26 cellular contexts compared by ENCODE assay signal in the genomic region with DNA sequence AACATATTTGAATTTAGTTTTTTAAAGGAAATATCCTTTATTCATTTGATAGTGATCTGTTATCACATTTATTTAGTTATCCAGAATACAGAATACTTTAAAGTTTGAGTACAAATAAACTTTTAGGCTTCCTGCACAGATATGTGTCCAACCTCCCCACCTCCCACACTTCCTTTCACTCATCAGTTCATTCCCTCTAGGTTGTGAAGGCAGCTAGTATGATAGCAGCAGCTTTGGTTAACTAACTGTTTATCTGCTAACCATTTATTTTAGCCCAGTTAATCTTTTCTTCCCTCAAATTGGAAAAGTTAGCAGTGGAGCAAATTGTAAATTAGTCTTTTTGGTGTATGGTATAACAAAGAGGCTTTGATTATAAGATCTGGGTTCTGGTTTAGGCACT.
"Had no signal": no experiment of that assay in that cellular context is flagged by ENCODE, and none has a peak within 500 bp of the region (broad histone marks: within the 10 kb centered on the region; RNA-seq: fewer than 3 reads in every experiment).

No MANE protein-coding gene starts in this region.

- H3K27me3 Mint-ChIP-seq: naive thymus-derived CD8-positive, alpha-beta T cell; stimulated activated naive CD8-positive, alpha-beta T cell treated with anti-CD3 and anti-CD28 coated beads, Interleukin-15, amount 100 ng/mL, for 72 hours; type B pancreatic cell had no signal

- H3K4me1 Mint-ChIP-seq: nephron progenitor cell had no signal

- H3K9me3 ChIP-seq: gastrocnemius medialis, prostate gland, right atrium auricular region, thyroid gland had no signal

- H2AFZ ChIP-seq: hepatocyte had no signal

- H3K4me3 Mint-ChIP-seq: endodermal cell; nephron progenitor cell; stimulated activated naive CD8-positive, alpha-beta T cell treated with anti-CD3 and anti-CD28 coated beads, Interleukin-15, amount 100 ng/mL, for 72 hours; type B pancreatic cell had no signal

- H3K4me2 ChIP-seq: hepatocyte, smooth muscle cell had no signal

- DNase-seq: dorsolateral prefrontal cortex; effector CD8-positive, alpha-beta T cell; endodermal cell; foreskin fibroblast; gastrocnemius medialis; kidney; mesendoderm; naive thymus-derived CD8-positive, alpha-beta T cell; nephron progenitor cell; nucleus accumbens; stimulated activated CD4-positive, alpha-beta T cell treated with anti-CD3 and anti-CD28 coated beads, Interleukin-12 subunit alpha, Interleukin-12 subunit beta, amount 100 ng/mL, for 4 hours; stimulated activated CD4-positive, alpha-beta T cell treated with anti-CD3 and anti-CD28 coated beads, Interleukin-1b, Interleukin-23, amount 100 ng/mL, for 48 hours; stimulated activated CD4-positive, alpha-beta T cell treated with anti-CD3 and anti-CD28 coated beads, Interleukin-4, amount 100 ng/mL, for 1 hour; stimulated activated CD8-positive, alpha-beta memory T cell treated with anti-CD3 and anti-CD28 coated beads, Interleukin-4, amount 100 ng/mL, for 48 hours; stimulated activated naive CD4-positive, alpha-beta T cell; stimulated activated naive CD8-positive, alpha-beta T cell treated with anti-CD3 and anti-CD28 coated beads, Interleukin-15, amount 100 ng/mL, for 72 hours; thyroid gland had no signal

- H3K4me3 ChIP-seq: dorsolateral prefrontal cortex, gastrocnemius medialis, hepatocyte, prostate gland, right atrium auricular region, smooth muscle cell, thyroid gland had no signal

- H3K27ac Mint-ChIP-seq: endodermal cell; nephron progenitor cell; stimulated activated naive CD8-positive, alpha-beta T cell treated with anti-CD3 and anti-CD28 coated beads, Interleukin-15, amount 100 ng/mL, for 72 hours; type B pancreatic cell had no signal

- ATAC-seq: esophagus mucosa; gastrocnemius medialis; left lobe of liver; naive thymus-derived CD8-positive, alpha-beta T cell; sciatic nerve; stimulated activated naive CD8-positive, alpha-beta T cell treated with anti-CD3 and anti-CD28 coated beads, Interleukin-15, amount 100 ng/mL, for 72 hours had no signal

- H3K27ac ChIP-seq: epithelial cell of prostate, gastrocnemius medialis, hepatocyte, prostate gland, right atrium auricular region, thyroid gland had no signal

- H3K4me1 ChIP-seq: prostate gland, right atrium auricular region had no signal

- H3K36me3 ChIP-seq: prostate gland, right atrium auricular region, thyroid gland had no signal

- H3K27me3 ChIP-seq: dorsolateral prefrontal cortex, gastrocnemius medialis, hepatocyte, right atrium auricular region, thyroid gland had no signal

- H3K9me3 Mint-ChIP-seq: endodermal cell; naive thymus-derived CD8-positive, alpha-beta T cell had no signal
